In genomic region chr10:101367569-101368453, GRCh38 we compare ENCODE assay signal across 1 cellular context.
TF ChIP-seq lines count a peak whose summit lies in the region.

No MANE protein-coding gene starts in this region.

TF ChIP-seq in GM12878, 131 proteins besides CTCF, POLR2A, EP300 and RAD21 (continued from another document):
- no peak for TF ChIP-seq BCLAF1 (IDR thresholded peaks at IDR 0.05)
